10 cellular contexts compared by ENCODE assay signal in genomic region chr11:2300936-2301630, GRCh38. TPM values are rescaled to one million over a fixed set of nuclear protein-coding genes. Genes with fewer than 3 reads are reported as not detected.
A peak's percentile ranks its signal among the peaks of the same experiment; 100 is the strongest.
DNase-seq lines count a peak whose midpoint lies in the region; ATAC-seq and TF ChIP-seq lines count a peak whose summit lies in the region.
"Had no signal": no experiment of that assay in that cellular context is flagged by ENCODE, and none has a peak within 500 bp of the region (broad histone marks: within the 10 kb centered on the region; RNA-seq: fewer than 3 reads in every experiment).

No MANE protein-coding gene starts in this region.

- DNase-seq in NOMO-1 treated with DMSO at 0.1 percent for 48 hours (lab: John Stamatoyannopoulos, UW; ENCODE audit: unreplicated experiment) (peak; percentile 14), posterior vena cava (ENCODE audit: low spot score) (peak; percentile 76)
- DNase-seq in effector memory CD4-positive, alpha-beta T cell = no peak
- DNase-seq in stimulated activated CD8-positive, alpha-beta memory T cell treated with anti-CD3 and anti-CD28 coated beads, Interleukin-4, amount 100 ng/mL, for 48 hours = no peak
- DNase-seq: foreskin fibroblast, NCI-H2227 treated with DMSO at 0.1 percent for 48 hours had no signal

- no peaks in the 10 kb centered on the region for H3K27me3 ChIP-seq in DOHH2 (ENCODE audit: control insufficient read depth, low read length)
- no peaks in the 10 kb centered on the region for H3K27me3 ChIP-seq in effector memory CD4-positive, alpha-beta T cell (replicated peaks; ENCODE audit: control insufficient read depth, insufficient read depth, low read length, poor library complexity, severe bottlenecking)

- H3K9me2 ChIP-seq in DOHH2 (replicated peaks; ENCODE audit: control insufficient read depth, low read length) = no peaks in the 10 kb centered on the region

- peaks cover under 1% of the 10 kb centered on the region; the same call in 1 of the 2 replicates for H3F3A ChIP-seq in DOHH2 (ENCODE audit: control insufficient read depth, insufficient read depth)

- H3K27ac ChIP-seq in DOHH2 (ENCODE audit: low read depth, low read length) = no peak overlapping the region
- H3K27ac ChIP-seq in effector memory CD4-positive, alpha-beta T cell (ENCODE audit: insufficient read depth, low read length, poor library complexity, severe bottlenecking) = peak overlapping the region; percentile 71

- no peak for TF ChIP-seq CTCF in DOHH2 (IDR thresholded peaks at IDR 0.05; ENCODE audit: low read depth, low read length, poor library complexity, severe bottlenecking)

- no peaks in the 10 kb centered on the region for H3K79me2 ChIP-seq in DOHH2 (ENCODE audit: control insufficient read depth, low read length)

- H3K4me2 ChIP-seq in DOHH2 (ENCODE audit: low read length) = peak overlapping the region; percentile 56

- ATAC-seq in HG02840 (IDR thresholded peaks at IDR 0.05; ENCODE audit: low FRiP score, unreplicated experiment) (no peak), HG02610 (IDR thresholded peaks at IDR 0.05; ENCODE audit: unreplicated experiment) (no peak)

- no peaks in the 10 kb centered on the region for H3K9me3 ChIP-seq in DOHH2 (ENCODE audit: control insufficient read depth, insufficient read depth, low read length)
- no peaks in the 10 kb centered on the region for H3K9me3 ChIP-seq in effector memory CD4-positive, alpha-beta T cell (ENCODE audit: control insufficient read depth, low read length)

- no peaks in the 10 kb centered on the region for H4K20me1 ChIP-seq in DOHH2 (ENCODE audit: control insufficient read depth, insufficient read depth, low read depth, low read length)

- H3K36me3 ChIP-seq in DOHH2 (ENCODE audit: control insufficient read depth, low read length) = no peaks in the 10 kb centered on the region
- H3K36me3 ChIP-seq in effector memory CD4-positive, alpha-beta T cell (ENCODE audit: control insufficient read depth, insufficient read depth, low read length) = peaks cover 24% of the 10 kb centered on the region

- intact Hi-C loops in posterior vena cava (cut with DNase I) = loop anchor here (10.0 kb wide), 3 partner anchors 106 to 594 kb away; partner anchors contain the start of gene CDKN1C (in 1 of the 2)

- peaks cover 36% of the 10 kb centered on the region for H3K4me1 ChIP-seq in DOHH2 (ENCODE audit: control insufficient read depth, low read length)
- peaks cover 68% of the 10 kb centered on the region for H3K4me1 ChIP-seq in effector memory CD4-positive, alpha-beta T cell (ENCODE audit: control insufficient read depth, insufficient read depth, low read length, poor library complexity, severe bottlenecking)

- peak overlapping the region; percentile 69 for H3K4me3 ChIP-seq in DOHH2 (ENCODE audit: low read length)
- H3K4me3 ChIP-seq in effector memory CD4-positive, alpha-beta T cell (ENCODE audit: insufficient read depth, low read depth, low read length, poor library complexity, severe bottlenecking) = peak overlapping the region; percentile 71

RNA-seq across cellular contexts. Expression of gene C11orf21, which starts 0.6 kb away (rescaled TPM):
- 1 to 10 TPM; 1.3 to 1.8 TPM for total RNA-seq in posterior vena cava

RNA-seq across cellular contexts. Expression of gene TSPAN32, which starts 0.7 kb away (rescaled TPM):
- 1 to 10 TPM in 1 of 2 donors, under 1 TPM in 1; 0.76 to 3.6 TPM for total RNA-seq in posterior vena cava

RNA-seq across cellular contexts. Expression of gene ASCL2, which starts 30.7 kb away (rescaled TPM):
- total RNA-seq in posterior vena cava = under 1 TPM; 0.43 to 0.69 TPM
- total RNA-seq: HT1080 had no signal

Comparison
In these comparisons a context has a peak if more than half of its experiments do, and no peak if none do; other contexts are left out.
1. DNase-seq: peak in NOMO-1 treated with DMSO at 0.1 percent for 48 hours (single experiment) and posterior vena cava (single experiment); none in effector memory CD4-positive, alpha-beta T cell (0 of 3) and stimulated activated CD8-positive, alpha-beta memory T cell treated with anti-CD3 and anti-CD28 coated beads, Interleukin-4, amount 100 ng/mL, for 48 hours (single experiment).